Comparison of ENCODE assay signal across 8 cellular contexts in the genomic region with DNA sequence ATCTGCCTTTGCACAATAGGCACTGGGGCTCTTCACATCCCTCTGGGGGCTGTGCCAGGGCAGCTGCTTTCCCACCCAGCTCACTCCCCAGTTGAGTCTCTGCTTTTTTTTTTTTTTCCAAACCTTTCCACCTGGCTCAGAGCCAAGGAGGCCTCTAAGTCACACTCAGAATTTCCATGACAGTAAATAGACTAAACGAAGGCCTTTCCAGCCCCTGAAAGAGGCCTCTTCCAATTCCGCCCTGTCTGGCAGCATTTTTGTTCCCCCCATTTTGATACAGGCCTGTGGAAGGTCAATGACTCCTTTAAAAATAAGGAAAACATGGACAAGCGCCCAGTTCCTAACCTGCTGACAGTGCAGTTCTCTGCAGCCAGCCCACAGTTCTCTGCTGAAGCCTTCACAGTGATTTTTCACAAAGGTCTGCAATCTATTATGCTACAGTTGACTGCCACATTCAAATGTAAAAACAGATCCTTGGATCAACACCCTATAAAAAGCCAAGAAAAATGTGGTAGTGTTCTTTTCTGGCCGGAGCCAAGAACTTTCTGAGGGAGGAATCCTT.
DNase-seq lines count a peak whose midpoint lies in the region; ATAC-seq and TF ChIP-seq lines count a peak whose summit lies in the region.

No MANE protein-coding gene starts in this region.

- no peaks in the 10 kb centered on the region for H3K9me3 ChIP-seq in testis

- intact Hi-C loops in testis (cut with DNase I; ENCODE audit: low total_unique reads), result no loop called here

- TF ChIP-seq CTCF in testis (IDR thresholded peaks at IDR 0.05) (no peak), progenitor cell of endocrine pancreas (IDR thresholded peaks at IDR 0.05; ENCODE audit: unreplicated experiment) (no peak)

- WGBS in testis, 2 donors, result 19 to 20% methylated on average over 4 of the region's 4 CpGs

- peaks cover 1% of the 10 kb centered on the region for H3K4me1 Mint-ChIP-seq in progenitor cell of endocrine pancreas (ENCODE audit: low read depth)

- H3K36me3 Mint-ChIP-seq in progenitor cell of endocrine pancreas (ENCODE audit: insufficient read depth), result no peaks in the 10 kb centered on the region

- H3K27ac ChIP-seq in layer of hippocampus (ENCODE audit: low read depth, low read length), result peak overlapping the region; percentile 13
- H3K27ac ChIP-seq in testis, result peak overlapping the region; percentile 76 to 87

- H3K27me3 Mint-ChIP-seq in progenitor cell of endocrine pancreas, result no peaks in the 10 kb centered on the region

- no peak overlapping the region for H3K4me3 Mint-ChIP-seq in progenitor cell of endocrine pancreas (ENCODE audit: low read depth)

- H3K9me3 Mint-ChIP-seq in progenitor cell of endocrine pancreas (ENCODE audit: low read depth), result no peaks in the 10 kb centered on the region

- no peak overlapping the region for H3K4me3 ChIP-seq in testis

- DNase-seq in NCI-H1436 (lab: John Stamatoyannopoulos, UW), result peak; percentile 57
- no peak for DNase-seq in NCI-H1436 treated with DMSO at 0.1 percent for 48 hours (lab: John Stamatoyannopoulos, UW)
- peak; percentile 84 for DNase-seq in astrocyte of the hippocampus (ENCODE audit: low read depth, low spot score)
- peak; percentile 87 for DNase-seq in testis
- no peak for DNase-seq in progenitor cell of endocrine pancreas (ENCODE audit: low spot score, unreplicated experiment)

- ATAC-seq in GM19467 (IDR thresholded peaks at IDR 0.05; ENCODE audit: unreplicated experiment) (no peak), HG03342 (IDR thresholded peaks at IDR 0.05; ENCODE audit: unreplicated experiment) (no peak)

- no peaks in the 10 kb centered on the region for H3K36me3 ChIP-seq in testis (ENCODE audit: low read depth, missing control alignments)

- H3K27ac Mint-ChIP-seq in progenitor cell of endocrine pancreas, result no peak overlapping the region

- no peaks in the 10 kb centered on the region for H3K27me3 ChIP-seq in layer of hippocampus (ENCODE audit: control insufficient read depth, insufficient read depth, low read length)
- H3K27me3 ChIP-seq in testis, result no peaks in the 10 kb centered on the region

- TF ChIP-seq POLR2A in testis (IDR thresholded peaks at IDR 0.05), result no peak

- peaks cover 24% of the 10 kb centered on the region for H3K4me1 ChIP-seq in testis

Comparison
In these comparisons a context has a peak if more than half of its experiments do, and no peak if none do; other contexts are left out.
1. DNase-seq: peak in NCI-H1436 (single experiment), astrocyte of the hippocampus (single experiment) and testis (single experiment); none in NCI-H1436 treated with DMSO at 0.1 percent for 48 hours (single experiment) and progenitor cell of endocrine pancreas (single experiment).